ENCODE assay signal across 19 cellular contexts in genomic region chr10:60376221-60376620, GRCh38.
"Had no signal": no experiment of that assay in that cellular context is flagged by ENCODE, and none has a peak within 500 bp of the region (broad histone marks: within the 10 kb centered on the region; RNA-seq: fewer than 3 reads in every experiment).

No MANE protein-coding gene starts in this region.

- ATAC-seq: foreskin keratinocyte; left lobe of liver; mucosa of descending colon; naive thymus-derived CD8-positive, alpha-beta T cell; right cardiac atrium had no signal

- H3K9me3 Mint-ChIP-seq: dendritic cell treated with granulocyte-macrophage colony-stimulating factor and Interleukin-4, amounts not matched to agents 40 ng/mL and 50 ng/mL, for 4 days; naive thymus-derived CD8-positive, alpha-beta T cell; neural crest cell; type B pancreatic cell had no signal

- H3K36me3 Mint-ChIP-seq: naive thymus-derived CD8-positive, alpha-beta T cell; type B pancreatic cell had no signal

- H3K36me3 ChIP-seq: ovary, stomach, thyroid gland had no signal

- DNase-seq: erythroblast; foreskin keratinocyte; head of caudate nucleus; kidney glomerular epithelial cell; mammary epithelial cell; mucosa of descending colon; naive thymus-derived CD8-positive, alpha-beta T cell; ovary; right cardiac atrium; small intestine; stimulated activated CD4-positive, alpha-beta T cell treated with anti-CD3 and anti-CD28 coated beads, Interleukin-12 subunit alpha, Interleukin-12 subunit beta, amount 100 ng/mL, for 4 hours; stimulated activated naive CD4-positive, alpha-beta T cell; stomach; thyroid gland had no signal

- H2AFZ ChIP-seq: hepatocyte had no signal

- H3K4me2 ChIP-seq: hepatocyte had no signal

- H3K4me1 Mint-ChIP-seq: neural crest cell had no signal

- H3K4me3 Mint-ChIP-seq: dendritic cell treated with granulocyte-macrophage colony-stimulating factor and Interleukin-4, amounts not matched to agents 40 ng/mL and 50 ng/mL, for 4 days; naive thymus-derived CD8-positive, alpha-beta T cell; neural crest cell; type B pancreatic cell had no signal

- H3K27ac Mint-ChIP-seq: dendritic cell treated with granulocyte-macrophage colony-stimulating factor and Interleukin-4, amounts not matched to agents 40 ng/mL and 50 ng/mL, for 4 days; naive thymus-derived CD8-positive, alpha-beta T cell; type B pancreatic cell had no signal

- H3K9me3 ChIP-seq: mucosa of descending colon, ovary, stomach, thyroid gland had no signal

- H3K27me3 ChIP-seq: foreskin keratinocyte, hepatocyte, ovary, stomach, thyroid gland had no signal

- H3K4me1 ChIP-seq: foreskin keratinocyte had no signal

- H3K4me3 ChIP-seq: hepatocyte, mucosa of descending colon, ovary, stomach, thyroid gland had no signal

- H3K79me2 ChIP-seq: hepatocyte had no signal

- H3K27ac ChIP-seq: foreskin keratinocyte, hepatocyte, ovary, stomach, thyroid gland had no signal

- H3K27me3 Mint-ChIP-seq: dendritic cell treated with granulocyte-macrophage colony-stimulating factor and Interleukin-4, amounts not matched to agents 40 ng/mL and 50 ng/mL, for 4 days; type B pancreatic cell had no signal
